ENCODE assay signal across 10 cellular contexts in genomic region chr12:12182926-12183325, GRCh38.
DNase-seq lines count a peak whose midpoint lies in the region; ATAC-seq and TF ChIP-seq lines count a peak whose summit lies in the region.
"Had no signal": no experiment of that assay in that cellular context is flagged by ENCODE, and none has a peak within 500 bp of the region (broad histone marks: within the 10 kb centered on the region; RNA-seq: fewer than 3 reads in every experiment).

No MANE protein-coding gene starts in this region.

- H3K27ac ChIP-seq in left ventricle myocardium inferior (replicated peaks) (peak overlapping the region; percentile 9), right atrium auricular region (peak overlapping the region in 1 of 2 donors; percentile 4), upper lobe of left lung (peak overlapping the region in 1 of 4 donors; percentile 17), SJCRH30 (no peak overlapping the region)
- H3K27ac ChIP-seq: BLaER1 had no signal

- no peaks in the 10 kb centered on the region for H3K9me3 Mint-ChIP-seq in brain
- no peaks in the 10 kb centered on the region for H3K9me3 Mint-ChIP-seq in effector memory CD8-positive, alpha-beta T cell

- H3K27me3 ChIP-seq in left ventricle myocardium inferior (ENCODE audit: low read depth) = no peaks in the 10 kb centered on the region
- no peaks in the 10 kb centered on the region for H3K27me3 ChIP-seq in right atrium auricular region
- H3K27me3 ChIP-seq in upper lobe of left lung = no peaks in the 10 kb centered on the region
- no peaks in the 10 kb centered on the region for H3K27me3 ChIP-seq in SJCRH30
- H3K27me3 ChIP-seq: BLaER1 had no signal

- TF ChIP-seq POLR2A in upper lobe of left lung (IDR thresholded peaks at IDR 0.05) = no peak

- H3K27me3 Mint-ChIP-seq in brain = no peaks in the 10 kb centered on the region
- H3K27me3 Mint-ChIP-seq in effector memory CD8-positive, alpha-beta T cell = peaks cover 61 to 74% of the 10 kb centered on the region in 2 donors

- H3K4me1 Mint-ChIP-seq in brain = peaks cover 81% of the 10 kb centered on the region
- H3K4me1 Mint-ChIP-seq in effector memory CD8-positive, alpha-beta T cell (ENCODE audit: low read depth in 2 of 2) = no peaks in the 10 kb centered on the region

- DNase-seq in left ventricle myocardium inferior (no peak), right atrium auricular region (ENCODE audit: low spot score) (no peak), lung microvascular endothelial cell (ENCODE audit: low read depth in 2 of 2) (peak; percentile 75 to 88), upper lobe of left lung (no peak), SJCRH30 (no peak)
- no peak for DNase-seq in effector memory CD8-positive, alpha-beta T cell
- DNase-seq: NCI-H1105 treated with DMSO at 0.1 percent for 48 hours had no signal

- H3K9me3 ChIP-seq in left ventricle myocardium inferior (replicated peaks) (no peaks in the 10 kb centered on the region), right atrium auricular region (no peaks in the 10 kb centered on the region), upper lobe of left lung (no peaks in the 10 kb centered on the region), SJCRH30 (replicated peaks) (no peaks in the 10 kb centered on the region)
- H3K9me3 ChIP-seq: BLaER1 had no signal

- no peak for TF ChIP-seq EP300 in upper lobe of left lung (IDR thresholded peaks at IDR 0.05)

- H3K4me1 ChIP-seq in left ventricle myocardium inferior (peaks cover 22% of the 10 kb centered on the region), right atrium auricular region (peaks cover 0 to 17% of the 10 kb centered on the region in 2 donors), upper lobe of left lung (peaks cover 0 to 11% (median 8%) of the 10 kb centered on the region in 4 donors), SJCRH30 (no peaks in the 10 kb centered on the region)
- H3K4me1 ChIP-seq: BLaER1 had no signal

- H3K4me3 ChIP-seq in left ventricle myocardium inferior (no peak overlapping the region), right atrium auricular region (no peak overlapping the region), upper lobe of left lung (no peak overlapping the region), SJCRH30 (no peak overlapping the region)
- H3K4me3 ChIP-seq: BLaER1 had no signal

- H3K36me3 ChIP-seq in left ventricle myocardium inferior (peaks cover 20% of the 10 kb centered on the region), right atrium auricular region (no peaks in the 10 kb centered on the region), upper lobe of left lung (peaks cover 0 to 7% (median 2%) of the 10 kb centered on the region in 4 donors), SJCRH30 (peaks cover 2% of the 10 kb centered on the region; the same call in 1 of the 2 replicates)

- H3K27ac Mint-ChIP-seq in brain = peak overlapping the region; percentile 65 to 92 (median 74)
- no peak overlapping the region for H3K27ac Mint-ChIP-seq in effector memory CD8-positive, alpha-beta T cell

- TF ChIP-seq CTCF in left ventricle myocardium inferior (IDR thresholded peaks at IDR 0.05; ENCODE audit: borderline replicate concordance) = no peak
- TF ChIP-seq CTCF in right atrium auricular region (IDR thresholded peaks at IDR 0.05) = no peak
- no peak for TF ChIP-seq CTCF in brain (conservative IDR thresholded peaks at IDR 0.05)
- no peak for TF ChIP-seq CTCF in upper lobe of left lung (IDR thresholded peaks at IDR 0.05)

- intact Hi-C loops in left ventricle myocardium inferior (cut with micrococcal nuclease) = no loop called here

- H3K36me3 Mint-ChIP-seq in brain = peaks cover 69% of the 10 kb centered on the region
- no peaks in the 10 kb centered on the region for H3K36me3 Mint-ChIP-seq in effector memory CD8-positive, alpha-beta T cell (ENCODE audit: insufficient read depth)

- peak overlapping the region in 4 of 5 experiments; percentile 13 to 67 (median 48) for H3K4me3 Mint-ChIP-seq in brain
- no peak overlapping the region for H3K4me3 Mint-ChIP-seq in effector memory CD8-positive, alpha-beta T cell

- no peak for ATAC-seq in activated CD4-positive, CD25-positive, alpha-beta regulatory T cell treated with anti-CD3 and anti-CD28 coated beads, Interleukin-2, amount 50 U/mL, for 24 hours
- no peak for ATAC-seq in effector memory CD8-positive, alpha-beta T cell (replicated peaks)
- ATAC-seq in upper lobe of left lung (ENCODE audit: low FRiP score in 2 of 2) = no peak

Comparison
In these comparisons a context has a peak if more than half of its experiments do, and no peak if none do; other contexts are left out.
1. DNase-seq: peak in lung microvascular endothelial cell (2 of 2); none in left ventricle myocardium inferior (single experiment), right atrium auricular region (single experiment), effector memory CD8-positive, alpha-beta T cell (0 of 3), upper lobe of left lung (0 of 2) and SJCRH30 (0 of 2).
2. H3K27ac Mint-ChIP-seq: peak in brain (5 of 5); none in effector memory CD8-positive, alpha-beta T cell (0 of 2).
3. H3K4me3 Mint-ChIP-seq: peak in brain (4 of 5); none in effector memory CD8-positive, alpha-beta T cell (0 of 2).